19 cellular contexts compared by ENCODE assay signal in the genomic region with DNA sequence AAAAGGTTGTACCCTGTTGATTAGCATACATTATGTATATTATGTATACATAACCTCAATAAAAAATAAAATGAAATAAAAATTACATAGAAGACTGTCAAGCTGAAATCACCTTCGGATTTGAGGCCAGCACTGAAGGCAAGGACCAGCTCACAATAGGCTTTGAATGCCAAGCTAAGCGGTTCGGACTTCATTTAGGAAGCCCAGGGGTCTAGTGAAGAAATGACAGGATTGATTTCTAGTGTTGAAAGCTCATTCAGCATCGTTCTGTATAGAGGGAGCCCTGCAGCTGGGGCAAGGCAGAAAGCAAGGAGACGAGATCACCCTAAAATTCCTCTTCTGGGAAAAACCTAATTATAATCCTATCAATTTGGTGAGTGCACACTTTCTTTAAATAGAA.
"Had no signal": no experiment of that assay in that cellular context is flagged by ENCODE, and none has a peak within 500 bp of the region (broad histone marks: within the 10 kb centered on the region; RNA-seq: fewer than 3 reads in every experiment).

No MANE protein-coding gene starts in this region.

- H3K9me3 ChIP-seq: left ventricle myocardium inferior, lower lobe of right lung, ovary, right atrium auricular region, thyroid gland had no signal

- H3K27ac ChIP-seq: left ventricle myocardium inferior, lower lobe of right lung, ovary, right atrium auricular region, thyroid gland had no signal

- H3K27ac Mint-ChIP-seq: memory B cell, naive B cell, type B pancreatic cell had no signal

- H3K9me3 Mint-ChIP-seq: memory B cell, nephron, type B pancreatic cell had no signal

- H3K4me1 Mint-ChIP-seq: memory B cell, naive B cell had no signal

- DNase-seq: cerebellar nuclear complex; dermis blood vessel endothelial cell; effector CD4-positive, alpha-beta T cell; head of caudate nucleus; hippocampal formation; islet precursor cell; left ventricle myocardium inferior; lower lobe of right lung; naive B cell; nucleus accumbens; ovary; stimulated activated CD4-positive, alpha-beta T cell treated with anti-CD3 and anti-CD28 coated beads, Interleukin-12 subunit alpha, Interleukin-12 subunit beta, amount 100 ng/mL, for 4 hours; stimulated activated naive CD4-positive, alpha-beta T cell treated with Interleukin-2 at 50 U/mL for 16 hours had no signal

- H3K4me3 Mint-ChIP-seq: memory B cell, naive B cell, nephron, type B pancreatic cell had no signal

- H3K27me3 ChIP-seq: ovary, right atrium auricular region, thyroid gland had no signal

- ATAC-seq: esophagus mucosa, lower lobe of right lung had no signal

- H3K36me3 ChIP-seq: left ventricle myocardium inferior, lower lobe of right lung, ovary, right atrium auricular region, thyroid gland had no signal

- H3K36me3 Mint-ChIP-seq: memory B cell, naive B cell, type B pancreatic cell had no signal

- H3K4me1 ChIP-seq: right atrium auricular region, thyroid gland had no signal

- H3K27me3 Mint-ChIP-seq: type B pancreatic cell had no signal

- H3K4me3 ChIP-seq: left ventricle myocardium inferior, lower lobe of right lung, ovary, right atrium auricular region, thyroid gland had no signal
